In the genomic region with DNA sequence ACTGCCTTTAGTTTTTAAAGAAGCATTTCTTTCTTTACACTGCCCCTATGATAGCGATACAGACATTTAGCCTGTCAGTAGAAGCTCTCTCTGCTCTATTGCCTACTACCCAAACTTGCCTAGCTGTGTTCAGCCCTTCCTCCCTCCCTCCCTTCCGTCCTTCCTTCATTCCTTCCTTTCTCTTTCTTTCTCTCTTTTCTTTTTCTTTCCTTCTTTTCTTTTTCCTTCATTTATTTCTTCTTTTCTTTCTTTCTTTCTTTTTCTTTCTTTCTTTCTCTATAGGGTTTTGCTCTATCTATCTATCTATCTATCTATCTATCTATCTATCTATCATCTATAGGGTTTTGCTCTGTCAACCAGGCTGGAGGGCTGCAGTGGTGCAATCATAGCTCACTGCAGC, we compare ENCODE assay signal across 2 cellular contexts.
TF ChIP-seq lines count a peak whose summit lies in the region.

No MANE protein-coding gene starts in this region.

TF ChIP-seq in SK-N-SH, 30 proteins besides CTCF, POLR2A, EP300 and RAD21 (continued from another document):
- TF ChIP-seq MAX (IDR thresholded peaks at IDR 0.05; ENCODE audit: low read depth) (no peak), GABPA (IDR thresholded peaks at IDR 0.05; ENCODE audit: low read depth) (no peak), EZH2phosphoT487 (IDR thresholded peaks at IDR 0.05; ENCODE audit: borderline replicate concordance, low read depth) (no peak), POLR2AphosphoS5 (IDR thresholded peaks at IDR 0.05; ENCODE audit: low read depth, low read length) (no peak), SMC3 (IDR thresholded peaks at IDR 0.05; ENCODE audit: low read depth, low read length) (no peak), TEAD4 (IDR thresholded peaks at IDR 0.05; ENCODE audit: borderline replicate concordance, insufficient read depth) (no peak)
- TF ChIP-seq, protein P1, sequence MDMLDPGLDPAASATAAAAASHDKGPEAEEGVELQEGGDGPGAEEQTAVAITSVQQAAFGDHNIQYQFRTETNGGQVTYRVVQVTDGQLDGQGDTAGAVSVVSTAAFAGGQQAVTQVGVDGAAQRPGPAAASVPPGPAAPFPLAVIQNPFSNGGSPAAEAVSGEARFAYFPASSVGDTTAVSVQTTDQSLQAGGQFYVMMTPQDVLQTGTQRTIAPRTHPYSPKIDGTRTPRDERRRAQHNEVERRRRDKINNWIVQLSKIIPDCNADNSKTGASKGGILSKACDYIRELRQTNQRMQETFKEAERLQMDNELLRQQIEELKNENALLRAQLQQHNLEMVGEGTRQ (IDR thresholded peaks at IDR 0.05; ENCODE audit: borderline replicate concordance, low read depth, low read length), result no peak

TF ChIP-seq in SK-N-SH treated with all-trans-retinoic acid at 6 μM for 48 hours, 23 proteins besides CTCF, POLR2A, EP300 and RAD21 (continued from another document):
- TF ChIP-seq, protein P2, sequence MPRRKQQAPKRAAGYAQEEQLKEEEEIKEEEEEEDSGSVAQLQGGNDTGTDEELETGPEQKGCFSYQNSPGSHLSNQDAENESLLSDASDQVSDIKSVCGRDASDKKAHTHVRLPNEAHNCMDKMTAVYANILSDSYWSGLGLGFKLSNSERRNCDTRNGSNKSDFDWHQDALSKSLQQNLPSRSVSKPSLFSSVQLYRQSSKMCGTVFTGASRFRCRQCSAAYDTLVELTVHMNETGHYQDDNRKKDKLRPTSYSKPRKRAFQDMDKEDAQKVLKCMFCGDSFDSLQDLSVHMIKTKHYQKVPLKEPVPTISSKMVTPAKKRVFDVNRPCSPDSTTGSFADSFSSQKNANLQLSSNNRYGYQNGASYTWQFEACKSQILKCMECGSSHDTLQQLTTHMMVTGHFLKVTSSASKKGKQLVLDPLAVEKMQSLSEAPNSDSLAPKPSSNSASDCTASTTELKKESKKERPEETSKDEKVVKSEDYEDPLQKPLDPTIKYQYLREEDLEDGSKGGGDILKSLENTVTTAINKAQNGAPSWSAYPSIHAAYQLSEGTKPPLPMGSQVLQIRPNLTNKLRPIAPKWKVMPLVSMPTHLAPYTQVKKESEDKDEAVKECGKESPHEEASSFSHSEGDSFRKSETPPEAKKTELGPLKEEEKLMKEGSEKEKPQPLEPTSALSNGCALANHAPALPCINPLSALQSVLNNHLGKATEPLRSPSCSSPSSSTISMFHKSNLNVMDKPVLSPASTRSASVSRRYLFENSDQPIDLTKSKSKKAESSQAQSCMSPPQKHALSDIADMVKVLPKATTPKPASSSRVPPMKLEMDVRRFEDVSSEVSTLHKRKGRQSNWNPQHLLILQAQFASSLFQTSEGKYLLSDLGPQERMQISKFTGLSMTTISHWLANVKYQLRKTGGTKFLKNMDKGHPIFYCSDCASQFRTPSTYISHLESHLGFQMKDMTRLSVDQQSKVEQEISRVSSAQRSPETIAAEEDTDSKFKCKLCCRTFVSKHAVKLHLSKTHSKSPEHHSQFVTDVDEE (CRISPR knock-in tag; IDR thresholded peaks at IDR 0.05), result no peak
